28 cellular contexts compared by ENCODE assay signal in genomic region chr5:172038167-172038566, GRCh38.
"Had no signal": no experiment of that assay in that cellular context is flagged by ENCODE, and none has a peak within 500 bp of the region (broad histone marks: within the 10 kb centered on the region; RNA-seq: fewer than 3 reads in every experiment).

No MANE protein-coding gene starts in this region.

- H3K27me3 Mint-ChIP-seq: dendritic cell treated with granulocyte-macrophage colony-stimulating factor and Interleukin-4, amounts not matched to agents 40 ng/mL and 50 ng/mL, for 4 days; naive B cell; natural killer cell treated with Interleukin-12 subunit alpha and Interleukin-12 subunit beta and Interleukin-15 and Interleukin-18, amount 100 ng/mL, for 72 hours; type B pancreatic cell had no signal

- H3K9ac ChIP-seq: parathyroid adenoma had no signal

- ATAC-seq: foreskin keratinocyte; gastroesophageal sphincter; heart right ventricle; left cardiac atrium; left lung; mucosa of descending colon; natural killer cell treated with Interleukin-12 subunit alpha and Interleukin-12 subunit beta and Interleukin-15 and Interleukin-18, amount 100 ng/mL, for 72 hours; sciatic nerve; stimulated activated effector memory CD8-positive, alpha-beta T cell treated with anti-CD3 and anti-CD28 coated beads, Interleukin-12 subunit alpha, Interleukin-12 subunit beta, amount 100 ng/mL, for 72 hours had no signal

- H3K36me3 Mint-ChIP-seq: mesothelial cell of epicardium; natural killer cell treated with Interleukin-12 subunit alpha and Interleukin-12 subunit beta and Interleukin-15 and Interleukin-18, amount 100 ng/mL, for 72 hours; type B pancreatic cell had no signal

- H3K4me1 ChIP-seq: colonic mucosa, left lung, parathyroid adenoma, prostate gland, thyroid gland had no signal

- H3K27ac Mint-ChIP-seq: dendritic cell treated with granulocyte-macrophage colony-stimulating factor and Interleukin-4, amounts not matched to agents 40 ng/mL and 50 ng/mL, for 4 days; mesothelial cell of epicardium; natural killer cell treated with Interleukin-12 subunit alpha and Interleukin-12 subunit beta and Interleukin-15 and Interleukin-18, amount 100 ng/mL, for 72 hours; stimulated activated effector memory CD8-positive, alpha-beta T cell treated with anti-CD3 and anti-CD28 coated beads, Interleukin-12 subunit alpha, Interleukin-12 subunit beta, amount 100 ng/mL, for 72 hours; type B pancreatic cell had no signal

- H3K9me3 Mint-ChIP-seq: dendritic cell treated with granulocyte-macrophage colony-stimulating factor and Interleukin-4, amounts not matched to agents 40 ng/mL and 50 ng/mL, for 4 days; natural killer cell treated with Interleukin-12 subunit alpha and Interleukin-12 subunit beta and Interleukin-15 and Interleukin-18, amount 100 ng/mL, for 72 hours; neural crest cell; stimulated activated effector memory CD8-positive, alpha-beta T cell treated with anti-CD3 and anti-CD28 coated beads, Interleukin-12 subunit alpha, Interleukin-12 subunit beta, amount 100 ng/mL, for 72 hours had no signal

- H2AFZ ChIP-seq: parathyroid adenoma had no signal

- H3K79me2 ChIP-seq: parathyroid adenoma had no signal

- H3K27ac ChIP-seq: colonic mucosa, esophagus muscularis mucosa, foreskin keratinocyte, gastroesophageal sphincter, heart right ventricle, left lung, neutrophil, parathyroid adenoma, prostate gland, right atrium auricular region, stomach, thyroid gland had no signal

- H3K9me3 ChIP-seq: colonic mucosa, esophagus muscularis mucosa, gastroesophageal sphincter, heart right ventricle, left lung, mucosa of descending colon, neutrophil, prostate gland, right atrium auricular region, stomach, thyroid gland had no signal

- H3K36me3 ChIP-seq: colonic mucosa, prostate gland, right atrium auricular region, thyroid gland had no signal

- H3K4me3 ChIP-seq: colonic mucosa, esophagus muscularis mucosa, gastroesophageal sphincter, heart right ventricle, left lung, mucosa of descending colon, prostate gland, right atrium auricular region, stomach, thyroid gland had no signal

- DNase-seq: colonic mucosa; effector CD8-positive, alpha-beta T cell; foreskin keratinocyte; heart right ventricle; hippocampal formation; left cardiac atrium; left lung; mesenchymal stem cell; mucosa of descending colon; naive B cell; stimulated activated CD4-positive, alpha-beta T cell treated with anti-CD3 and anti-CD28 coated beads, Interleukin-2, amount 100 ng/mL, for 24 hours; stimulated activated CD4-positive, alpha-beta T cell treated with anti-CD3 and anti-CD28 coated beads, Interleukin-4, amount 100 ng/mL, for 24 hours; stimulated activated naive CD4-positive, alpha-beta T cell treated with Interleukin-2 at 50 U/mL for 16 hours; stomach; thyroid gland had no signal

- H3K27me3 ChIP-seq: colonic mucosa, esophagus muscularis mucosa, foreskin keratinocyte, gastroesophageal sphincter, heart right ventricle, left lung, neutrophil, right atrium auricular region, stomach, thyroid gland had no signal

- H3K4me3 Mint-ChIP-seq: dendritic cell treated with granulocyte-macrophage colony-stimulating factor and Interleukin-4, amounts not matched to agents 40 ng/mL and 50 ng/mL, for 4 days; mesothelial cell of epicardium; naive B cell; natural killer cell treated with Interleukin-12 subunit alpha and Interleukin-12 subunit beta and Interleukin-15 and Interleukin-18, amount 100 ng/mL, for 72 hours; neural crest cell; stimulated activated effector memory CD8-positive, alpha-beta T cell treated with anti-CD3 and anti-CD28 coated beads, Interleukin-12 subunit alpha, Interleukin-12 subunit beta, amount 100 ng/mL, for 72 hours; type B pancreatic cell had no signal
